Comparison of ENCODE assay signal across 1 cellular context in the genomic region with DNA sequence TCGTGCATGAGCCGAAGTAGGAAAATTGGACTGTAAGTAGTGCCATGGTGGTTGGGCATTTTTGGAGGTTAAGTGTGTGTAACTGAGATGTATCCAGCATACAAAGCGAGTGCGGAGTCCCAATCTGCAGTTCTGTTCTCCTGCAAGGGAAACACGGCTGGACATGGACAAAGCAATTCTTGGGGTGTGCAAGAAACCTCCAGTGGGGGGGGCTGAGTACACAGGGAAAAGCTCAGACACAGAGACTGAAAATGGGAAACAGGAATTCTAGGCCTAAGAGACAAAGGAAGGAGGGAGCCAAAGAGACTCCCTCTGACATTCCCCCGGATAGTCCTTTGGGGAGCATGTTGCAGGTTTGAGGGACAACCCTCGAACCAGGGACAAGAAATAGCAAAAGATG.
TF ChIP-seq lines count a peak whose summit lies in the region.

No MANE protein-coding gene starts in this region.

TF ChIP-seq in WTC11, 78 proteins besides CTCF, POLR2A, EP300 and RAD21 (continued from another document):
- TF ChIP-seq, protein P1, sequence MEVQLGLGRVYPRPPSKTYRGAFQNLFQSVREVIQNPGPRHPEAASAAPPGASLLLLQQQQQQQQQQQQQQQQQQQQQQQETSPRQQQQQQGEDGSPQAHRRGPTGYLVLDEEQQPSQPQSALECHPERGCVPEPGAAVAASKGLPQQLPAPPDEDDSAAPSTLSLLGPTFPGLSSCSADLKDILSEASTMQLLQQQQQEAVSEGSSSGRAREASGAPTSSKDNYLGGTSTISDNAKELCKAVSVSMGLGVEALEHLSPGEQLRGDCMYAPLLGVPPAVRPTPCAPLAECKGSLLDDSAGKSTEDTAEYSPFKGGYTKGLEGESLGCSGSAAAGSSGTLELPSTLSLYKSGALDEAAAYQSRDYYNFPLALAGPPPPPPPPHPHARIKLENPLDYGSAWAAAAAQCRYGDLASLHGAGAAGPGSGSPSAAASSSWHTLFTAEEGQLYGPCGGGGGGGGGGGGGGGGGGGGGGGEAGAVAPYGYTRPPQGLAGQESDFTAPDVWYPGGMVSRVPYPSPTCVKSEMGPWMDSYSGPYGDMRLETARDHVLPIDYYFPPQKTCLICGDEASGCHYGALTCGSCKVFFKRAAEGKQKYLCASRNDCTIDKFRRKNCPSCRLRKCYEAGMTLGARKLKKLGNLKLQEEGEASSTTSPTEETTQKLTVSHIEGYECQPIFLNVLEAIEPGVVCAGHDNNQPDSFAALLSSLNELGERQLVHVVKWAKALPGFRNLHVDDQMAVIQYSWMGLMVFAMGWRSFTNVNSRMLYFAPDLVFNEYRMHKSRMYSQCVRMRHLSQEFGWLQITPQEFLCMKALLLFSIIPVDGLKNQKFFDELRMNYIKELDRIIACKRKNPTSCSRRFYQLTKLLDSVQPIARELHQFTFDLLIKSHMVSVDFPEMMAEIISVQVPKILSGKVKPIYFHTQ (CRISPR knock-in tag; IDR thresholded peaks at IDR 0.05) = no peak
- no peak for TF ChIP-seq CREB1 (CRISPR knock-in tag; IDR thresholded peaks at IDR 0.05)
